ENCODE assay signal across 8 cellular contexts in the genomic region with DNA sequence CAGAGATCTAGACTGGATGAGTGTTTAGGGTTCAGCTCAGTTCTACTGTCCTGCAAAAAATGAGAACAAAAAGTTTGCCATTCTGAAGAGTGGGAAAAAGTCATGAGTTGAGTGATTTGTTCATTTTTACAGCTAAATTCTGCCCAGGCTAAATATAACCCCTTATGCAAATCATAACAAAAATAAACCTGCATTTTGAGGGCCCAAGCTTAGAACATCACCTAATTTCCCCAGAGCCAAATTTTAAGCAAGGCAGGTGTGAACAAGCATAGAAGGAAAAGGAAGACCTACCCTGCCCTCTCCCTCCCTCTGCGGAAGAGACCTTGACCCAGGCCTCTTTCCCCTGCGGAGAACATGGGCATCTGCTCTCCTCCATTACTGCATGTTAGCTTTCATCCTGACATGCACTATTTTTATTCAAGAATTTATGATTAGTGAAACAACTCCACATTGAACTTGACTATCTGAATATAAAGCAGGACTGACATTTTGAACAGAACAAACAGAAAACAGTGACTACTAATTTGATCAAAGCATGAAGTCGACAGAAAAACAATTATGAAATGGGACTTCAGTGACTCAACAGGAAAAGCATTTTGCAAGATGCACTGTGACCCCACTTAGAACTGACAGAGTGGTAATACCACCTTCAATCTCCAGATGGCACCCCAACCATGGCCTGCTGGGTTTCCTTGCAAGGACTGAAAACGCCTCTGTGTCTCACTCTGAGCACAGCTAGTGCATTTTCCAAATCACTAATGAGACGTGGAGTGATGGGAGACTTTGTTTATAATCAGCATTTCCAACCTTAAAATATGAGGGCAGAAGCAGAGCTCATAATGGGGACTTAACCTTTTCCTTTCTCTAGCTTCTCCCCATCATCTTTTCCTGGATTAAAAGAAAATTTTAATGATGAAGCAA. TPM values are rescaled to one million over a fixed set of nuclear protein-coding genes. Genes with fewer than 3 reads are reported as not detected.
DNase-seq lines count a peak whose midpoint lies in the region; ATAC-seq, FAIRE-seq and TF ChIP-seq lines count a peak whose summit lies in the region.

No MANE protein-coding gene starts in this region.

- H3K79me2 ChIP-seq in keratinocyte (ENCODE audit: control insufficient read depth, insufficient read depth, low read length) = peaks cover 76% of the 10 kb centered on the region

- DNase-seq in AG04450 (ENCODE audit: low read depth, low spot score) = peak; percentile 87
- DNase-seq in NCI-H2171 (lab: John Stamatoyannopoulos, UW) = peak; percentile 82
- peak; percentile 82 for DNase-seq in WTC11 (ENCODE audit: low spot score)
- peak in 58 of 61 donors; percentile 21 to 93 (median 69) for DNase-seq in caudate nucleus (lab: John Stamatoyannopoulos, UW)
- DNase-seq in keratinocyte (ENCODE audit: low read depth, low spot score) = peak; percentile 76
- DNase-seq in stimulated activated CD4-positive, alpha-beta T cell treated with anti-CD3 and anti-CD28 coated beads, Interleukin-15, amount 100 ng/mL, for 48 hours (ENCODE audit: low read depth in 2 of 2) = peak; percentile 72 to 82

- no peak overlapping the region for H3K4me3 Mint-ChIP-seq in WTC11

- peak; percentile 81 for FAIRE-seq in keratinocyte (lab: Jason Lieb, UNC)

- peaks cover 32% of the 10 kb centered on the region for H3K4me1 Mint-ChIP-seq in WTC11

- no peak overlapping the region for H2AFZ ChIP-seq in keratinocyte (ENCODE audit: control insufficient read depth, low read length)

- H3K9me1 ChIP-seq in keratinocyte (ENCODE audit: control insufficient read depth, extremely low read depth, insufficient read depth, low read length) = no peaks in the 10 kb centered on the region

- H3K27ac ChIP-seq in AG04450 (ENCODE audit: low read depth, low read length) (peak overlapping the region; percentile 75), caudate nucleus (ENCODE audit: low read depth, low read length) (peak overlapping the region; percentile 72), keratinocyte (ENCODE audit: control insufficient read depth, insufficient read depth, low read length) (peak overlapping the region; percentile 82)

- CTCF ChIA-PET in AG04450 (lab: Charles Lee) (interaction anchor here (0.6 to 9.3 kb wide), 45 partner anchors 9 to 431 kb away, joined by 3 to 177 read pairs (median 5); a partner anchor contains a TSS), WTC11 (lab: Charles Lee) (interaction anchor here (0.5 to 3.7 kb wide), 40 partner anchors 9 to 447 kb away, joined by 3 to 98 read pairs (median 5); no protein-coding TSS in a partner anchor)

- H3K4me2 ChIP-seq in keratinocyte (ENCODE audit: control insufficient read depth, extremely low read depth, insufficient read depth, low read depth, low read length) = peak overlapping the region; percentile 80

- peak overlapping the region; percentile 55; the same call in 1 of the 2 replicates for H3K27ac Mint-ChIP-seq in WTC11

- peaks cover 19% of the 10 kb centered on the region for H3K4me1 ChIP-seq in keratinocyte (ENCODE audit: control insufficient read depth, extremely low read depth, insufficient read depth, low read length)

- peaks cover 10 to 13% of the 10 kb centered on the region in 2 experiments for H3K36me3 ChIP-seq in keratinocyte (ENCODE audit: control insufficient read depth in 2 of 2, extremely low read depth in 1 of 2, insufficient read depth in 2 of 2, low read length in 2 of 2)

- no peaks in the 10 kb centered on the region for H3K9me3 Mint-ChIP-seq in WTC11

- dilution Hi-C loops in keratinocyte (cut with MboI; ENCODE audit: extremely low pct_ligation_motif_present, low sequenced_read_pairs) = loop anchor here (10.0 kb wide), 1 partner anchor 440 kb away; no protein-coding TSS in a partner anchor

- H3K4me3 ChIP-seq in AG04450 (ENCODE audit: low read depth, low read length) = no peak overlapping the region
- peak overlapping the region in 2 of 3 experiments; percentile 24 to 56 for H3K4me3 ChIP-seq in keratinocyte (ENCODE audit: control insufficient read depth in 2 of 3, extremely low read depth in 1 of 3, insufficient read depth in 2 of 3, low read depth in 1 of 3, low read length in 3 of 3)

- POLR2A ChIA-PET in AG04450 (lab: Yijun Ruan, JAX) (interaction anchor here (0.6 to 3.0 kb wide), 8 partner anchors 26 to 193 kb away, joined by 3 to 13 read pairs (median 4); a partner anchor contains a TSS), WTC11 (lab: Charles Lee) (interaction anchor here (0.8 to 1.8 kb wide), 3 partner anchors 66 to 138 kb away, joined by 3 to 6 read pairs (median 4); no protein-coding TSS in a partner anchor)

- H3K9me3 ChIP-seq in AG04450 (ENCODE audit: control insufficient read depth, insufficient read depth, low read length) (no peaks in the 10 kb centered on the region), keratinocyte (ENCODE audit: control insufficient read depth, low read depth, low read length) (no peaks in the 10 kb centered on the region)

- peaks cover 6% of the 10 kb centered on the region for H4K20me1 ChIP-seq in keratinocyte (ENCODE audit: control insufficient read depth, extremely low read depth, insufficient read depth, low read length)

- no peaks in the 10 kb centered on the region for H3K27me3 ChIP-seq in AG04450 (ENCODE audit: control insufficient read depth, insufficient read depth, low read length)
- no peaks in the 10 kb centered on the region for H3K27me3 ChIP-seq in keratinocyte (ENCODE audit: control insufficient read depth, extremely low read depth, insufficient read depth, low read length)

- peak overlapping the region; percentile 62 for H3K9ac ChIP-seq in keratinocyte (ENCODE audit: control insufficient read depth, extremely low read depth, insufficient read depth, low read length)

- peaks cover 3% of the 10 kb centered on the region; the same call in 1 of the 2 replicates for H3K36me3 Mint-ChIP-seq in WTC11

- no peaks in the 10 kb centered on the region for H3K27me3 Mint-ChIP-seq in WTC11 (ENCODE audit: low read depth)

- TF ChIP-seq CTCF in AG04450 (IDR thresholded peaks at IDR 0.05; ENCODE audit: low read depth, low read length) (peak; percentile 98), WTC11 (IDR thresholded peaks at IDR 0.05) (peak; percentile 76), keratinocyte (optimal IDR thresholded peaks at IDR 0.05 in 1 of 3, IDR thresholded peaks at IDR 0.05 in 1 of 3, conservative IDR thresholded peaks at IDR 0.05 in 1 of 3; ENCODE audit: extremely low read depth in 1 of 3, insufficient read depth in 2 of 3, low read length in 3 of 3) (peak; percentile 92 to 99 (median 94))

- ATAC-seq in GM18861 (IDR thresholded peaks at IDR 0.05; ENCODE audit: unreplicated experiment) = peak; percentile 51
- peak; percentile 69 for ATAC-seq in HG03097 (IDR thresholded peaks at IDR 0.05; ENCODE audit: low FRiP score, unreplicated experiment)
- peak; percentile 96 for ATAC-seq in WTC11

TF ChIP-seq in WTC11, 78 proteins besides CTCF, POLR2A, EP300 and RAD21 (continues in another document):
- TF ChIP-seq, protein P1, sequence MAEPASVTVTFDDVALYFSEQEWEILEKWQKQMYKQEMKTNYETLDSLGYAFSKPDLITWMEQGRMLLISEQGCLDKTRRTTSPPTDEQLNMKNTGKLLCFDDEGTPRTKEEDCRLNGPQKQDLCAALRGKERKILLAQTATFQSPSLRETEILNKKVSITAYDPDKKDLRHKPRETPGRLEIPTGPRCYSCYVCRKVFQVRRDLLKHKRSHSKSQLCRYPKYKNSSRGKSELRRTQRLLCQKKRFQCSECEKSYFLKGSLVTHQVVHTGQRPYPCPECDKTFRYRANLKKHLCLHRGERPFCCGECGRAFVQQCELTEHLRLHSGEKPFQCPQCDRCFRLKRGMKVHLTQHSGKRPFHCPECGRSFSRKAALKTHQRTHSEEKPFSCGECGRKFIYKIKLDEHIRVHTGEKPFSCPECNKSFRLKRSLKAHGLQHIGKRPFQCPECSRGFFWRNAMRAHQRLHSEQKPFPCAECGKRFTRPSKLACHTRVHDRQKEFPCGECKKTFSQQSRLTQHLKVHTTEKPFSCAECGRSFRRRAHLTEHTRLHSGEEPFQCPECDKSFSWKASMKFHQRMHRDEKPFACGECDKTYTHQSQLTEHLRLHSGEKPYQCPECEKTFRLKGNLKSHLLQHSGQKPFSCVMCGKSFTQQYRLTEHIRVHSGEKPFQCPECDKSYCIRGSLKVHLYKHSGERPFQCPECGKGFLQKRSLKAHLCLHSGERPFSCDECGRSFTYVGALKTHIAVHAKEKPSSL (CRISPR knock-in tag; conservative IDR thresholded peaks at IDR 0.05) = no peak
- TF ChIP-seq GRHL2 (CRISPR knock-in tag; IDR thresholded peaks at IDR 0.05; ENCODE audit: insufficient replicate concordance, severe bottlenecking) (no peak), ZNF121 (CRISPR knock-in tag; IDR thresholded peaks at IDR 0.05) (no peak), FOXP1 (CRISPR knock-in tag; IDR thresholded peaks at IDR 0.05; ENCODE audit: borderline replicate concordance) (no peak)
- TF ChIP-seq, protein P2, sequence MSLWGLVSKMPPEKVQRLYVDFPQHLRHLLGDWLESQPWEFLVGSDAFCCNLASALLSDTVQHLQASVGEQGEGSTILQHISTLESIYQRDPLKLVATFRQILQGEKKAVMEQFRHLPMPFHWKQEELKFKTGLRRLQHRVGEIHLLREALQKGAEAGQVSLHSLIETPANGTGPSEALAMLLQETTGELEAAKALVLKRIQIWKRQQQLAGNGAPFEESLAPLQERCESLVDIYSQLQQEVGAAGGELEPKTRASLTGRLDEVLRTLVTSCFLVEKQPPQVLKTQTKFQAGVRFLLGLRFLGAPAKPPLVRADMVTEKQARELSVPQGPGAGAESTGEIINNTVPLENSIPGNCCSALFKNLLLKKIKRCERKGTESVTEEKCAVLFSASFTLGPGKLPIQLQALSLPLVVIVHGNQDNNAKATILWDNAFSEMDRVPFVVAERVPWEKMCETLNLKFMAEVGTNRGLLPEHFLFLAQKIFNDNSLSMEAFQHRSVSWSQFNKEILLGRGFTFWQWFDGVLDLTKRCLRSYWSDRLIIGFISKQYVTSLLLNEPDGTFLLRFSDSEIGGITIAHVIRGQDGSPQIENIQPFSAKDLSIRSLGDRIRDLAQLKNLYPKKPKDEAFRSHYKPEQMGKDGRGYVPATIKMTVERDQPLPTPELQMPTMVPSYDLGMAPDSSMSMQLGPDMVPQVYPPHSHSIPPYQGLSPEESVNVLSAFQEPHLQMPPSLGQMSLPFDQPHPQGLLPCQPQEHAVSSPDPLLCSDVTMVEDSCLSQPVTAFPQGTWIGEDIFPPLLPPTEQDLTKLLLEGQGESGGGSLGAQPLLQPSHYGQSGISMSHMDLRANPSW (CRISPR knock-in tag; conservative IDR thresholded peaks at IDR 0.05; ENCODE audit: low read depth) = no peak

RNA-seq across cellular contexts. Expression of a gene that starts 30.9 kb away (rescaled TPM):
- 6.1 and 9.8 TPM in 2 replicates for polyA plus RNA-seq in AG04450 (2011; rRNA removed)
- polyA minus RNA-seq in AG04450 (2011; rRNA and poly(A)+ RNA removed) = 5.1 and 5.7 TPM in 2 replicates
- total RNA-seq in WTC11 (2021) = 0.18 to 0.46 TPM (median 0.21 TPM) in 3 replicates
- polyA plus RNA-seq in keratinocyte = 0.80 to 2.2 TPM (median 0.92 TPM) in 3 replicates
- polyA plus RNA-seq in keratinocyte (2011; ENCODE audit: low read depth) = 0.46 TPM
- polyA plus RNA-seq in keratinocyte (2011; cell fraction: cytosol; rRNA removed) = 1.3 and 1.4 TPM in 2 replicates
- 5.0 and 5.9 TPM in 2 replicates for polyA plus RNA-seq in keratinocyte (2011; cell fraction: nucleus; rRNA removed)
- 0.89 and 1.1 TPM in 2 replicates for polyA plus RNA-seq in keratinocyte (2012; ENCODE audit: low replicate concordance)
- 1.1 to 2.2 TPM (median 1.7 TPM) in 3 replicates for polyA minus RNA-seq in keratinocyte
- polyA minus RNA-seq in keratinocyte (2011; cell fraction: cytosol; rRNA and poly(A)+ RNA removed) = not detected
- polyA minus RNA-seq in keratinocyte (2011; cell fraction: nucleus; rRNA and poly(A)+ RNA removed) = 2.7 and 3.5 TPM in 2 replicates
